ENCODE assay signal across 20 cellular contexts in the genomic region with DNA sequence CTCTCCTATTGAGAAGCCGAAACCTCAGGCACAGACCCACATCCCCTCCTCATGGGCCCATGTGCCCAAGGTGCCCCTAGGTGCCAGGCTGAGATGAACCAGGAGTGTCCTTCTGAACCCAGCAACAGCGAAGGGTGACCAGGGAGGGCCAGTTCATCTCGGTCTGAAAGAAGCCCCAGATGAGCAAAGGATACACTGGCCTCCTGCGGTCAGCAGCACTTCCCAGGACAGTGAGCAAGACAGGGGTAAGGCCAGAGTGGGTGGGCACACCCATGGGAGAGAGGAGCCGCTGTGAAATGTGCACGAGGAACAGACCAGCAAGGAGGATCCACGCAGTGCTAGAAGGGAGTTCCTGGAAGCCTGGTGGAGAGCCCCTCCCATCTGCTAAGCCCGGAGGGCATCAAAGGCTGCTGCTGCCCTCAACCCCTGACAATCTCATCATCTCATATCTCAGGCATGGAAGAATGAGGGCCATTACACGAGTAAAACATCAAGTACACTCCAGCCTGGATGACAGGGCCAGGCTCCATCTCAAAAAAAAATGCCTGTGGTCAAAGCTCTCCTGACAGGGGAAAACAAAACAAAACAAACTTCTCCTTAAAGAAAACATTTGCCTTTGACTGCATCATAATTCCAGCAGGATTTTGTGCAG. TPM values are rescaled to one million over a fixed set of nuclear protein-coding genes. Genes with fewer than 3 reads are reported as not detected.
A peak's percentile ranks its signal among the peaks of the same experiment; 100 is the strongest.
DNase-seq lines count a peak whose midpoint lies in the region; ATAC-seq and TF ChIP-seq lines count a peak whose summit lies in the region.
"Had no signal": no experiment of that assay in that cellular context is flagged by ENCODE, and none has a peak within 500 bp of the region (broad histone marks: within the 10 kb centered on the region; RNA-seq: fewer than 3 reads in every experiment).

No MANE protein-coding gene starts in this region.

- H3K36me3 ChIP-seq in stomach: no peaks in the 10 kb centered on the region
- H3K36me3 ChIP-seq: heart right ventricle, Peyer's patch had no signal

- no peak for ATAC-seq in GM18511 (IDR thresholded peaks at IDR 0.05; ENCODE audit: unreplicated experiment)
- ATAC-seq: heart right ventricle had no signal

- no peaks in the 10 kb centered on the region for H3K9me3 ChIP-seq in stomach
- H3K9me3 ChIP-seq: heart right ventricle, Peyer's patch had no signal

- H3K27me3 ChIP-seq in stomach: peaks cover 0 to 41% (median under 1%) of the 10 kb centered on the region in 3 donors
- H3K27me3 ChIP-seq: Peyer's patch had no signal

- intact Hi-C loops in stomach (cut with DNase I; ENCODE audit: low total_unique reads): no loop called here

- DNase-seq in NCI-H1417 (lab: John Stamatoyannopoulos, UW) (peak in 2 of 3 experiments; percentile 24 to 60), NCI-H1417 treated with DMSO at 0.1 percent for 48 hours (lab: John Stamatoyannopoulos, UW) (no peak), SK-MEL-5 (ENCODE audit: low read depth, low spot score) (peak; percentile 21), fibroblast of mammary gland (ENCODE audit: low read depth) (peak; percentile 21), smooth muscle cell of the brain vasculature (ENCODE audit: low read depth, low spot score) (peak; percentile 17), NCI-H510A treated with DMSO at 0.1 percent for 48 hours (lab: John Stamatoyannopoulos, UW) (no peak), stomach (no peak)
- DNase-seq: activated CD8-positive, alpha-beta memory T cell treated with anti-CD3 and anti-CD28 coated beads, Interleukin-2, amount 50 U/mL, for 48 hours; COR-L47; heart right ventricle; NCI-H1105 treated with DMSO at 0.1 percent for 48 hours; NCI-H510A; Peyer's patch; T-helper 1 cell had no signal

- TF ChIP-seq CTCF in fibroblast of mammary gland (conservative IDR thresholded peaks at IDR 0.05; ENCODE audit: control insufficient read depth, insufficient read depth, low read depth, low read length) (no peak), stomach (IDR thresholded peaks at IDR 0.05) (no peak)

- in situ Hi-C loops in SK-MEL-5 (cut with HindIII; ENCODE audit: low pct_unique_long_range_greater_than_20kb, low sequenced_read_pairs): no loop called here

- H3K4me3 ChIP-seq in fibroblast of mammary gland (ENCODE audit: control insufficient read depth, low read depth, low read length) (no peak overlapping the region), stomach (no peak overlapping the region)
- H3K4me3 ChIP-seq: heart right ventricle, Peyer's patch had no signal

- H3K27ac ChIP-seq in stomach: no peak overlapping the region
- H3K27ac ChIP-seq: 22Rv1, heart right ventricle, Peyer's patch had no signal

- 31 to 43% (median 42%) methylated on average over 9 of the region's 9 CpGs for WGBS in stomach, 5 donors

- peaks cover 0 to under 1% (median under 1%) of the 10 kb centered on the region in 4 donors for H3K4me1 ChIP-seq in stomach

- TF ChIP-seq EP300 in stomach (IDR thresholded peaks at IDR 0.05): no peak

- TF ChIP-seq POLR2A in stomach (IDR thresholded peaks at IDR 0.05): no peak

RNA-seq across cellular contexts. Expression of gene HBZ, which starts 3.3 kb away (rescaled TPM):
- total RNA-seq in SK-MEL-5 (2014; rRNA removed; shearing (Covaris generic)): not detected in 2 replicates
- not detected in 2 replicates for polyA plus RNA-seq in SK-MEL-5 (2015; cell fraction: cytosol; rRNA removed)
- not detected in 2 replicates for polyA plus RNA-seq in SK-MEL-5 (2015; cell fraction: nucleus; rRNA removed)
- not detected for total RNA-seq in stomach
- polyA plus RNA-seq in stomach: not detected
- total RNA-seq: cerebellum, endothelial cell of umbilical vein, heart right ventricle, mononuclear cell, Peyer's patch had no signal
- polyA plus RNA-seq: endothelial cell of umbilical vein had no signal

RNA-seq across cellular contexts. Expression of gene NPRL3, which starts 10.7 kb away (rescaled TPM):
- 4.1 and 5.6 TPM in 2 replicates for total RNA-seq in SK-MEL-5 (2014; rRNA removed; shearing (Covaris generic))
- polyA plus RNA-seq in SK-MEL-5 (2015; cell fraction: cytosol; rRNA removed): 57.6 and 81.1 TPM in 2 replicates
- polyA plus RNA-seq in SK-MEL-5 (2015; cell fraction: nucleus; rRNA removed): 42.2 and 68.1 TPM in 2 replicates
- total RNA-seq in stomach: 10 to 100 TPM in 3 of 5 donors, 1 to 10 TPM in 1, under 1 TPM in 1; 0.58 to 73.9 (median 22.3) TPM
- 10 to 100 TPM; 12.4 to 14.1 (median 13.3) TPM for polyA plus RNA-seq in stomach

RNA-seq across cellular contexts. Expression of gene HBM, which starts 16.6 kb away (rescaled TPM):
- total RNA-seq in SK-MEL-5 (2014; rRNA removed; shearing (Covaris generic)): not detected in 2 replicates
- polyA plus RNA-seq in SK-MEL-5 (2015; cell fraction: cytosol; rRNA removed): not detected in 2 replicates
- not detected in 2 replicates for polyA plus RNA-seq in SK-MEL-5 (2015; cell fraction: nucleus; rRNA removed)
- total RNA-seq in stomach: 10 to 100 TPM in 1 of 5 donors, not detected in 4; 10.3 TPM
- not detected for polyA plus RNA-seq in stomach
- total RNA-seq: endothelial cell of umbilical vein, mononuclear cell, Peyer's patch had no signal
- polyA plus RNA-seq: endothelial cell of umbilical vein, heart right ventricle, urinary bladder had no signal

RNA-seq across cellular contexts. Expression of gene HBA2, which starts 23.5 kb away (rescaled TPM):
- not detected in 2 replicates for total RNA-seq in SK-MEL-5 (2014; rRNA removed; shearing (Covaris generic))
- not detected in 2 replicates for polyA plus RNA-seq in SK-MEL-5 (2015; cell fraction: cytosol; rRNA removed)
- polyA plus RNA-seq in SK-MEL-5 (2015; cell fraction: nucleus; rRNA removed): not detected in 2 replicates
- total RNA-seq in stomach: 100 to 1,000 TPM in 1 of 5 donors, 10 to 100 TPM in 2, 1 to 10 TPM in 1, not detected in 1; 8.4 to 570 (median 32.0) TPM
- polyA plus RNA-seq in stomach: 10 to 100 TPM in 2 of 3 donors, 1 to 10 TPM in 1; 3.5 to 21.3 (median 17.0) TPM
- total RNA-seq: endothelial cell of umbilical vein had no signal
- polyA plus RNA-seq: endothelial cell of umbilical vein had no signal

RNA-seq across cellular contexts. Expression of gene HBA1, which starts 27.3 kb away (rescaled TPM):
- total RNA-seq in SK-MEL-5 (2014; rRNA removed; shearing (Covaris generic)): not detected in 2 replicates
- polyA plus RNA-seq in SK-MEL-5 (2015; cell fraction: cytosol; rRNA removed): not detected in 2 replicates
- not detected in 2 replicates for polyA plus RNA-seq in SK-MEL-5 (2015; cell fraction: nucleus; rRNA removed)
- 100 to 1,000 TPM in 1 of 5 donors, 10 to 100 TPM in 1, not detected in 3; 34.8 to 263 TPM for total RNA-seq in stomach
- 1 to 10 TPM in 1 of 3 donors, under 1 TPM in 1, not detected in 1; 0.88 to 5.7 TPM for polyA plus RNA-seq in stomach
- total RNA-seq: endothelial cell of umbilical vein, Peyer's patch had no signal
- polyA plus RNA-seq: endothelial cell of umbilical vein had no signal

Comparison
In these comparisons a context has a peak if more than half of its experiments do, and no peak if none do; other contexts are left out.
1. DNase-seq: peak in NCI-H1417 (2 of 3), SK-MEL-5 (single experiment), fibroblast of mammary gland (single experiment) and smooth muscle cell of the brain vasculature (single experiment); none in NCI-H1417 treated with DMSO at 0.1 percent for 48 hours (single experiment), NCI-H510A treated with DMSO at 0.1 percent for 48 hours (single experiment) and stomach (single experiment).